Comparison of ENCODE assay signal across 28 cellular contexts in the genomic region with DNA sequence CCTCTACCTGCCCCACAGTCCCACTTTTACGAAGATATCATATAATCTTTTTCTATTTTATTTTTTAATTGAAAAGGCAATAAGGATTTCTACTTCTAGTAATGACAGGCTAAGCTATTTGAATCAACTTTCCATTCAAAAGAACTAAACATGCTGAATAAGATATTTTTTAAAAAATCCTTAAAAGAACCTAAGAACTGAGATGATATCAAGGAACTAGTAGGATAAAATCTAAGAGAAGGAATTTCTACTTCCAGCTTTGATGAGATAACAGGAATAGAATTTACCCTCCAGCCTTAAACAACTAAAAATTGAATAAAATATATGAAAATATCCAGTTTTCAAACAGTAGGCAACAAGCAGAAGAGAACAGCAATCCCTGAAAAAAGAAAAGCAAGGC.
"Had no signal": no experiment of that assay in that cellular context is flagged by ENCODE, and none has a peak within 500 bp of the region (broad histone marks: within the 10 kb centered on the region; RNA-seq: fewer than 3 reads in every experiment).

No MANE protein-coding gene starts in this region.

- H3K9ac ChIP-seq: KMS-11 had no signal

- H3K27me3 ChIP-seq: MG63 had no signal

- H3K4me3 ChIP-seq: MG63 had no signal

- H3K9me3 ChIP-seq: MG63 had no signal

- DNase-seq: Kasumi-1, MG63, MM.1S, MV-4-11, NCI-H1048, NCI-H1092, NCI-H1092 treated with DMSO at 0.1 percent for 48 hours, NCI-H1105, NCI-H1105 treated with DMSO at 0.1 percent for 48 hours, NCI-H1417 treated with DMSO at 0.1 percent for 48 hours, NCI-H1694, NCI-H1694 treated with DMSO at 0.1 percent for 48 hours, NCI-H187, NCI-H187 treated with DMSO at 0.1 percent for 48 hours, NCI-H2029, NCI-H2029 treated with DMSO at 0.1 percent for 48 hours, NCI-H2081 treated with DMSO at 0.1 percent for 48 hours, NCI-H2107, NCI-H2171, NCI-H2171 treated with DMSO at 0.1 percent for 48 hours, NCI-H2227 treated with DMSO at 0.1 percent for 48 hours, NCI-H226, NCI-H345, NCI-H446, NCI-H446 treated with DMSO at 0.1 percent for 48 hours, NCI-H510A, NCI-H510A treated with DMSO at 0.1 percent for 48 hours had no signal

- H3K4me2 ChIP-seq: KMS-11 had no signal

- H3K27ac ChIP-seq: KMS-11 had no signal

- H3K36me3 ChIP-seq: MG63 had no signal
